ENCODE assay signal across 8 cellular contexts in the genomic region with DNA sequence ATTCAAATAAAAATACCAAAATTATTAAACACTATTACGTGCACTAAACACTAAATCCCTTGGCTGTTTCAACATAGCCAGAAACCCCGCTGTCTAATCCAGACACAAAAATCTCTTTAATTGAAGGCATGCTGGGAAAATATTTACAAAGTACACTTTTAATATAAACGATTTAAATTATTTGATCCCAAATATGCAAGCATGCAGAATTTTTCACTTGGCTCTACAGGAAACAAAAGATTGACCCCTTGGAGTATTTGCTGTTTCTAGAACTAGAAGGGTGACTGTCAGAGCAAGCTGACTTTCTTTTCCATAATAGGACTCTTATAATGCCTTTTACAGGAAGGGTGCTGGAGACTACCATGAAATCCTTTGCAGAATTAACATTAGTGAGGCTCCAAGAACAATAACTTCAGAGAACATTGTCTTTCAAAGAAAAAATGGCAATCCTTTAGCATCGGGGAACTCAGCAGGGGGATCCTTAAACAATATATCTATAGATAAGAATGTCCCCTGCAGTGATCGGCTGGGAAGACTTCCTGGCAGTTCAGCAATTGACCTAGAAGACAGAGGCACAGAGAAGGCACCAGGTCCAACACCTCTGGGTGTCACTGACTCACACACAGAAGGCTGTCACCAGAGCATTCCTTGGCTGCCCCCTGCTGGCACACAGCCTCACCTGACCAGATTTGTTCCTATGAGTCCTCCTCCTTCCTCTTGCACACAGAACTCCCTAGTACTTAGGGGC.
DNase-seq lines count a peak whose midpoint lies in the region; ATAC-seq and TF ChIP-seq lines count a peak whose summit lies in the region.

No MANE protein-coding gene starts in this region.

- H3K27ac ChIP-seq in coronary artery: peak overlapping the region; percentile 6 to 84

- peak; percentile 64 for DNase-seq in AG08395 (ENCODE audit: low spot score)
- DNase-seq in NCI-H2029 treated with DMSO at 0.1 percent for 48 hours (lab: John Stamatoyannopoulos, UW): peak; percentile 2
- peak; percentile 28 for DNase-seq in activated CD4-positive, alpha-beta T cell treated with anti-CD3 and anti-CD28 coated beads for 1 hour
- no peak for DNase-seq in coronary artery (ENCODE audit: low spot score)
- DNase-seq in medulla oblongata (ENCODE audit: extremely low spot score): peak; percentile 73
- peak; percentile 3 to 28 for DNase-seq in stimulated activated CD8-positive, alpha-beta memory T cell treated with anti-CD3 and anti-CD28 coated beads, Interleukin-4, amount 100 ng/mL, for 1 hour (ENCODE audit: low read depth in 2 of 2, low spot score in 1 of 2)

- peak; percentile 18 for TF ChIP-seq CTCF in coronary artery (IDR thresholded peaks at IDR 0.05)

- H3K4me3 ChIP-seq in coronary artery: no peak overlapping the region

- peak; percentile 87 for ATAC-seq in GM18508 (IDR thresholded peaks at IDR 0.05; ENCODE audit: insufficient read depth, unreplicated experiment)
- ATAC-seq in HG02973 (IDR thresholded peaks at IDR 0.05; ENCODE audit: unreplicated experiment): peak; percentile 97
